ENCODE assay signal across 1 cellular context in genomic region chr17:81833160-81833920, GRCh38.
A peak's percentile ranks its signal among the peaks of the same experiment; 100 is the strongest.
TF ChIP-seq lines count a peak whose summit lies in the region.

Gene MCRIP1, minus strand, starts transcription at chr17:81833291. Its CDS starts 8,785 bp downstream, at chr17:81824506.

TF ChIP-seq in A549, 52 proteins besides CTCF, POLR2A, EP300 and RAD21 (continued from another document):
- TF ChIP-seq USF2 (IDR thresholded peaks at IDR 0.05) (peak; percentile 87), TP53 (CRISPR knock-in tag; IDR thresholded peaks at IDR 0.05) (peak; percentile 94)
